In genomic region chr16:51146256-51146924, GRCh38 we compare ENCODE assay signal across 11 cellular contexts. TPM values are rescaled to one million over a fixed set of nuclear protein-coding genes. Genes with fewer than 3 reads are reported as not detected.
DNase-seq lines count a peak whose midpoint lies in the region; ATAC-seq and TF ChIP-seq lines count a peak whose summit lies in the region.
"Had no signal": no experiment of that assay in that cellular context is flagged by ENCODE, and none has a peak within 500 bp of the region (broad histone marks: within the 10 kb centered on the region; RNA-seq: fewer than 3 reads in every experiment).

No MANE protein-coding gene starts in this region.

- no peak overlapping the region for H3K9ac ChIP-seq in parathyroid adenoma

- H3K27ac ChIP-seq in parathyroid adenoma = no peak overlapping the region
- H3K27ac ChIP-seq in SJCRH30 = no peak overlapping the region
- H3K27ac ChIP-seq: upper lobe of right lung had no signal

- in situ Hi-C loops in Caki2 (cut with HindIII; ENCODE audit: low pct_unique_long_range_greater_than_20kb, low sequenced_read_pairs) = no loop called here

- H3K4me3 ChIP-seq in fibroblast of the aortic adventitia (ENCODE audit: low read depth, low read length) (peak overlapping the region; percentile 44), parathyroid adenoma (ENCODE audit: low read depth, low read length) (peak overlapping the region; percentile 88), SJCRH30 (no peak overlapping the region)
- H3K4me3 ChIP-seq: upper lobe of right lung had no signal

- H3K9me3 ChIP-seq in parathyroid adenoma (ENCODE audit: control insufficient read depth, low read length) (no peaks in the 10 kb centered on the region), SJCRH30 (replicated peaks) (no peaks in the 10 kb centered on the region)
- H3K9me3 ChIP-seq: upper lobe of right lung had no signal

- DNase-seq in Caki2 (ENCODE audit: low read depth) (peak; percentile 61), OCI-M1 (lab: John Stamatoyannopoulos, UW) (peak; percentile 23), fibroblast of the aortic adventitia (ENCODE audit: low read depth) (peak; percentile 71), NCI-H2107 treated with DMSO at 0.1 percent for 48 hours (lab: John Stamatoyannopoulos, UW; ENCODE audit: unreplicated experiment) (no peak), SJCRH30 (no peak)
- DNase-seq: activated CD4-positive, CD25-positive, alpha-beta regulatory T cell; upper lobe of right lung had no signal

- no peaks in the 10 kb centered on the region for H3K79me2 ChIP-seq in parathyroid adenoma

- H3K27me3 ChIP-seq in parathyroid adenoma (ENCODE audit: control insufficient read depth, insufficient read depth, low read length) (no peaks in the 10 kb centered on the region), SJCRH30 (no peaks in the 10 kb centered on the region)

- H3K36me3 ChIP-seq in parathyroid adenoma (ENCODE audit: control insufficient read depth, insufficient read depth, low read length) (no peaks in the 10 kb centered on the region), SJCRH30 (no peaks in the 10 kb centered on the region)
- H3K36me3 ChIP-seq: upper lobe of right lung had no signal

- no peak overlapping the region for H2AFZ ChIP-seq in parathyroid adenoma

- H3K4me2 ChIP-seq in parathyroid adenoma (ENCODE audit: low read length) = peak overlapping the region; percentile 84

- ATAC-seq in HG03520 (IDR thresholded peaks at IDR 0.05; ENCODE audit: unreplicated experiment) (no peak), HG03354 (IDR thresholded peaks at IDR 0.05; ENCODE audit: poor library complexity, severe bottlenecking, unreplicated experiment) (no peak)
- ATAC-seq: upper lobe of right lung had no signal

- H3K4me1 ChIP-seq in parathyroid adenoma = no peaks in the 10 kb centered on the region
- H3K4me1 ChIP-seq in SJCRH30 = no peaks in the 10 kb centered on the region

- peak; percentile 59 for TF ChIP-seq CTCF in fibroblast of the aortic adventitia (IDR thresholded peaks at IDR 0.05; ENCODE audit: insufficient read depth, low read length)
- TF ChIP-seq CTCF in parathyroid adenoma (IDR thresholded peaks at IDR 0.05) = no peak

RNA-seq across cellular contexts. Expression of gene SALL1, which starts 4.7 kb away (rescaled TPM):
- 3.0 and 5.6 TPM in 2 replicates for total RNA-seq in Caki2 (2014; rRNA removed; shearing (Covaris generic); ENCODE audit: low replicate concordance)
- total RNA-seq in fibroblast of the aortic adventitia (ENCODE audit: low replicate concordance) = 0.16 and 2.6 TPM in 2 replicates
- total RNA-seq in SJCRH30 (2014; rRNA removed; shearing (Covaris generic)) = 2.0 and 2.3 TPM in 2 replicates
- total RNA-seq: LHCN-M2, upper lobe of right lung had no signal

Comparison
In these comparisons a context has a peak if more than half of its experiments do, and no peak if none do; other contexts are left out.
1. DNase-seq: peak in Caki2 (single experiment), OCI-M1 (single experiment) and fibroblast of the aortic adventitia (single experiment); none in NCI-H2107 treated with DMSO at 0.1 percent for 48 hours (single experiment) and SJCRH30 (0 of 2).